ENCODE assay signal across 17 cellular contexts in genomic region chr2:239012228-239012627, GRCh38.
"Had no signal": no experiment of that assay in that cellular context is flagged by ENCODE, and none has a peak within 500 bp of the region (broad histone marks: within the 10 kb centered on the region; RNA-seq: fewer than 3 reads in every experiment).

No MANE protein-coding gene starts in this region.

- ATAC-seq: activated CD8-positive, alpha-beta T cell treated with anti-CD3 and anti-CD28 coated beads for 36 hours; effector memory CD8-positive, alpha-beta T cell; left colon had no signal

- DNase-seq: activated CD4-positive, alpha-beta T cell treated with anti-CD3 and anti-CD28 coated beads, Interleukin-2, amount 10 ng/mL, durations not matched to agents 24 days and 14 days; activated CD8-positive, alpha-beta T cell treated with anti-CD3 and anti-CD28 coated beads for 36 hours; activated gamma-delta T cell; activated T-cell treated with anti-CD3 and anti-CD28 coated beads, Interleukin-2, amount 50 U/mL, for 48 hours; dermis blood vessel endothelial cell; effector memory CD8-positive, alpha-beta T cell; left colon; stimulated activated CD4-positive, alpha-beta T cell treated with anti-CD3 and anti-CD28 coated beads, Interleukin-1b, Interleukin-23, amount 100 ng/mL, for 48 hours; stimulated activated CD8-positive, alpha-beta memory T cell treated with anti-CD3 and anti-CD28 coated beads, Interleukin-4, amount 100 ng/mL, for 48 hours; stimulated activated naive CD4-positive, alpha-beta T cell; thyroid gland had no signal

- H3K27ac Mint-ChIP-seq: activated CD4-positive, alpha-beta T cell treated with anti-CD3 and anti-CD28 coated beads, Interleukin-2, amount 10 ng/mL, durations not matched to agents 24 days and 14 days; activated CD8-positive, alpha-beta T cell treated with anti-CD3 and anti-CD28 coated beads for 36 hours; activated naive CD8-positive, alpha-beta T cell; effector memory CD8-positive, alpha-beta T cell; mesothelial cell of epicardium had no signal

- H3K4me3 Mint-ChIP-seq: activated CD4-positive, alpha-beta T cell treated with anti-CD3 and anti-CD28 coated beads, Interleukin-2, amount 10 ng/mL, durations not matched to agents 24 days and 14 days; activated CD8-positive, alpha-beta T cell treated with anti-CD3 and anti-CD28 coated beads for 36 hours; activated naive CD8-positive, alpha-beta T cell; effector memory CD8-positive, alpha-beta T cell; mesothelial cell of epicardium had no signal

- H3K4me1 ChIP-seq: thyroid gland, uterus had no signal

- H3K9me3 Mint-ChIP-seq: activated CD4-positive, alpha-beta T cell treated with anti-CD3 and anti-CD28 coated beads, Interleukin-2, amount 10 ng/mL, durations not matched to agents 24 days and 14 days; activated CD8-positive, alpha-beta T cell treated with anti-CD3 and anti-CD28 coated beads for 36 hours; effector memory CD8-positive, alpha-beta T cell; mesothelial cell of epicardium had no signal

- H3K36me3 ChIP-seq: ovary, thyroid gland, uterus had no signal

- H3K27ac ChIP-seq: hepatocyte, ovary, thyroid gland, uterus had no signal

- H3K4me1 Mint-ChIP-seq: activated CD4-positive, alpha-beta T cell treated with anti-CD3 and anti-CD28 coated beads, Interleukin-2, amount 10 ng/mL, durations not matched to agents 24 days and 14 days had no signal

- H3K4me3 ChIP-seq: hepatocyte, lung, ovary, thyroid gland, uterus had no signal

- H3K9me3 ChIP-seq: ovary, thyroid gland, uterus had no signal

- H3K36me3 Mint-ChIP-seq: activated naive CD8-positive, alpha-beta T cell; mesothelial cell of epicardium had no signal
